ENCODE assay signal across 16 cellular contexts in genomic region chr20:61732511-61733210, GRCh38.
A peak's percentile ranks its signal among the peaks of the same experiment; 100 is the strongest.
DNase-seq lines count a peak whose midpoint lies in the region; ATAC-seq and TF ChIP-seq lines count a peak whose summit lies in the region.
"Had no signal": no experiment of that assay in that cellular context is flagged by ENCODE, and none has a peak within 500 bp of the region (broad histone marks: within the 10 kb centered on the region; RNA-seq: fewer than 3 reads in every experiment).

No MANE protein-coding gene starts in this region.

- H3K27ac ChIP-seq in neuronal stem cell (replicated peaks; ENCODE audit: low read length) (no peak overlapping the region), coronary artery (no peak overlapping the region)
- H3K27ac ChIP-seq: BLaER1 treated with 17β-estradiol and CSF1 and Interleukin-3, amounts not matched to agents 10 nM and 100 nM; GM23248 had no signal

- peak overlapping the region; percentile 78 for H2AK5ac ChIP-seq in neuronal stem cell (ENCODE audit: low read depth, low read length)

- H3K4me3 Mint-ChIP-seq in brain: no peak overlapping the region
- H3K4me3 Mint-ChIP-seq: CD4-positive, alpha-beta T cell had no signal

- H3K79me1 ChIP-seq in neuronal stem cell (ENCODE audit: low read depth, low read length): no peaks in the 10 kb centered on the region

- no peak overlapping the region for H2BK5ac ChIP-seq in neuronal stem cell (ENCODE audit: low read length)

- H4K8ac ChIP-seq in neuronal stem cell (ENCODE audit: low read depth, low read length): no peak overlapping the region

- peak overlapping the region; percentile 63 for H3K18ac ChIP-seq in neuronal stem cell (ENCODE audit: low read length)

- H2AFZ ChIP-seq in neuronal stem cell (ENCODE audit: low read length): no peak overlapping the region
- H2AFZ ChIP-seq: GM23248 had no signal

- no peaks in the 10 kb centered on the region for H3K27me3 Mint-ChIP-seq in brain

- peaks cover 0 to 6% (median 0%) of the 10 kb centered on the region in 5 experiments for H3K9me3 Mint-ChIP-seq in brain
- H3K9me3 Mint-ChIP-seq: CD4-positive, alpha-beta T cell had no signal

- H2BK120ac ChIP-seq in neuronal stem cell (ENCODE audit: low read depth, low read length): no peak overlapping the region

- peak overlapping the region; percentile 53 for H3K4ac ChIP-seq in neuronal stem cell (ENCODE audit: low read length)

- peaks cover 20 to 25% of the 10 kb centered on the region in 2 donors for H3K4me1 ChIP-seq in neuronal stem cell (ENCODE audit: control insufficient read depth in 2 of 2, insufficient read depth in 1 of 2, low read depth in 1 of 2, low read length in 2 of 2)

- no peak overlapping the region for H3K23ac ChIP-seq in neuronal stem cell (ENCODE audit: low read depth, low read length, poor library complexity)

- WGBS in neuronal stem cell (ENCODE audit: extremely low coverage in 2 of 2, insufficient read length in 2 of 2, insufficient replicate concordance in 1 of 2), 2 donors: no CpG with 5 or more reads among the region's 19 CpGs

- no peaks in the 10 kb centered on the region for H3K36me3 Mint-ChIP-seq in brain

- H3K36me3 ChIP-seq in neuronal stem cell (replicated peaks in 1 of 2; ENCODE audit: control insufficient read depth in 2 of 2, insufficient read depth in 2 of 2, low read length in 2 of 2): no peaks in the 10 kb centered on the region
- H3K36me3 ChIP-seq: BLaER1 treated with 17β-estradiol and CSF1 and Interleukin-3, amounts not matched to agents 10 nM and 100 nM had no signal

- TF ChIP-seq CTCF in brain (conservative IDR thresholded peaks at IDR 0.05): no peak
- TF ChIP-seq CTCF in coronary artery (IDR thresholded peaks at IDR 0.05): no peak

- H3K4me3 ChIP-seq in neuronal stem cell (ENCODE audit: low read length in 2 of 2) (no peak overlapping the region), coronary artery (no peak overlapping the region)
- H3K4me3 ChIP-seq: BLaER1 treated with 17β-estradiol and CSF1 and Interleukin-3, amounts not matched to agents 10 nM and 100 nM; GM12878; GM23248 had no signal

- H3K14ac ChIP-seq in neuronal stem cell (ENCODE audit: low read length): no peak overlapping the region

- H3K27me3 ChIP-seq in neuronal stem cell (ENCODE audit: control insufficient read depth in 3 of 3, insufficient read depth in 3 of 3, low read depth in 1 of 3, low read length in 3 of 3): no peaks in the 10 kb centered on the region

- intact Hi-C loops in Right ventricle myocardium inferior (cut with DNase I): no loop called here
- intact Hi-C loops in left cardiac atrium (cut with DNase I): no loop called here

- ATAC-seq in Right ventricle myocardium inferior: no peak
- ATAC-seq in left cardiac atrium: no peak
- ATAC-seq: GM12878, HCT116 had no signal

- H3K4me1 Mint-ChIP-seq in brain: peaks cover 60% of the 10 kb centered on the region

- DNase-seq in Right ventricle myocardium inferior (ENCODE audit: missing footprints) (peak; percentile 20), left cardiac atrium (no peak), neuronal stem cell (ENCODE audit: low spot score) (no peak), cerebellar cortex (ENCODE audit: low spot score) (no peak), coronary artery (ENCODE audit: low spot score) (no peak)
- no peak for DNase-seq in stimulated activated CD4-positive, alpha-beta T cell treated with anti-CD3 and anti-CD28 coated beads, Interleukin-2, amount 100 ng/mL, for 24 hours
- DNase-seq: AML-193; Calu3; CD4-positive, alpha-beta T cell; DMS 273 treated with DMSO at 0.1 percent for 48 hours; DMS79 had no signal

- H4K91ac ChIP-seq in neuronal stem cell (ENCODE audit: low read depth, low read length, poor library complexity): no peak overlapping the region

- no peak overlapping the region for H3K9ac ChIP-seq in neuronal stem cell (ENCODE audit: low read depth, low read length, poor library complexity)
- H3K9ac ChIP-seq: BLaER1 treated with 17β-estradiol and CSF1 and Interleukin-3, amounts not matched to agents 10 nM and 100 nM; GM23248 had no signal

- H2BK12ac ChIP-seq in neuronal stem cell (ENCODE audit: low read length): no peak overlapping the region

- peak overlapping the region in 3 of 5 experiments; percentile 31 to 72 (median 57) for H3K27ac Mint-ChIP-seq in brain
- H3K27ac Mint-ChIP-seq: CD4-positive, alpha-beta T cell had no signal

- no peak overlapping the region for H3K4me2 ChIP-seq in neuronal stem cell (ENCODE audit: insufficient read depth, low read length, poor library complexity, severe bottlenecking)

- H3K9me3 ChIP-seq in neuronal stem cell (replicated peaks in 1 of 2; ENCODE audit: control insufficient read depth in 2 of 2, insufficient read depth in 1 of 2, low read depth in 1 of 2, low read length in 2 of 2): no peaks in the 10 kb centered on the region
- H3K9me3 ChIP-seq: BLaER1 treated with 17β-estradiol and CSF1 and Interleukin-3, amounts not matched to agents 10 nM and 100 nM had no signal

- peak overlapping the region; percentile 32 for H2BK15ac ChIP-seq in neuronal stem cell (ENCODE audit: low read length)
